17 cellular contexts compared by ENCODE assay signal in genomic region chr11:81331611-81332205, GRCh38.
DNase-seq lines count a peak whose midpoint lies in the region; ATAC-seq and TF ChIP-seq lines count a peak whose summit lies in the region.
"Had no signal": no experiment of that assay in that cellular context is flagged by ENCODE, and none has a peak within 500 bp of the region (broad histone marks: within the 10 kb centered on the region; RNA-seq: fewer than 3 reads in every experiment).

No MANE protein-coding gene starts in this region.

- TF ChIP-seq CTCF in LNCaP clone FGC (IDR thresholded peaks at IDR 0.05; ENCODE audit: control insufficient read depth, extremely low read depth, insufficient read depth) (no peak), nephron (IDR thresholded peaks at IDR 0.05; ENCODE audit: unreplicated experiment in 3 of 3) (no peak)

- no peak for ATAC-seq in sciatic nerve

- peak; percentile 1 for DNase-seq in LNCaP clone FGC (ENCODE audit: low read depth)
- peak; percentile 70 for DNase-seq in left kidney (ENCODE audit: low read depth, low spot score)
- no peak for DNase-seq in CD1c-positive myeloid dendritic cell (ENCODE audit: extremely low spot score)
- DNase-seq in amygdala (lab: John Stamatoyannopoulos, UW): no peak
- no peak for DNase-seq in sciatic nerve (ENCODE audit: low spot score)
- DNase-seq: CD4-positive, alpha-beta T cell; CD8-positive, alpha-beta memory T cell; DMS 273 treated with DMSO at 0.1 percent for 48 hours; DMS53; DMS79 treated with DMSO at 0.1 percent for 48 hours; GF-D8; GOT3; HFFc6 had no signal

- no peaks in the 10 kb centered on the region for H3K9me3 Mint-ChIP-seq in nephron

- no peak overlapping the region for H3K4me3 ChIP-seq in LNCaP clone FGC (ENCODE audit: low read depth, low read length)
- H3K4me3 ChIP-seq: BLaER1, HAP-1 had no signal

- H3K27ac Mint-ChIP-seq in nephron: peak overlapping the region in 2 of 3 experiments; percentile 35 to 85
- H3K27ac Mint-ChIP-seq: B cell; CD4-positive, alpha-beta T cell; CD8-positive, alpha-beta memory T cell; HFFc6 had no signal

- no peak overlapping the region for H3K4me3 Mint-ChIP-seq in nephron
- H3K4me3 Mint-ChIP-seq: B cell; CD4-positive, alpha-beta T cell; HFFc6 had no signal

- H3K27me3 Mint-ChIP-seq in nephron (ENCODE audit: low read depth): no peaks in the 10 kb centered on the region
- H3K27me3 Mint-ChIP-seq: B cell; CD4-positive, alpha-beta T cell; CD8-positive, alpha-beta memory T cell had no signal

- no peaks in the 10 kb centered on the region for H3K4me1 Mint-ChIP-seq in nephron
- H3K4me1 Mint-ChIP-seq: B cell; CD8-positive, alpha-beta memory T cell had no signal

- H3K36me3 Mint-ChIP-seq in nephron (ENCODE audit: low read depth): no peaks in the 10 kb centered on the region
- H3K36me3 Mint-ChIP-seq: CD8-positive, alpha-beta memory T cell had no signal

- intact Hi-C loops in sciatic nerve (cut with DNase I): no loop called here

Comparison
In these comparisons a context has a peak if more than half of its experiments do, and no peak if none do; other contexts are left out.
1. DNase-seq: peak in LNCaP clone FGC (single experiment) and left kidney (single experiment); none in CD1c-positive myeloid dendritic cell (single experiment), amygdala (0 of 56) and sciatic nerve (single experiment).